ENCODE assay signal across 12 cellular contexts in the genomic region with DNA sequence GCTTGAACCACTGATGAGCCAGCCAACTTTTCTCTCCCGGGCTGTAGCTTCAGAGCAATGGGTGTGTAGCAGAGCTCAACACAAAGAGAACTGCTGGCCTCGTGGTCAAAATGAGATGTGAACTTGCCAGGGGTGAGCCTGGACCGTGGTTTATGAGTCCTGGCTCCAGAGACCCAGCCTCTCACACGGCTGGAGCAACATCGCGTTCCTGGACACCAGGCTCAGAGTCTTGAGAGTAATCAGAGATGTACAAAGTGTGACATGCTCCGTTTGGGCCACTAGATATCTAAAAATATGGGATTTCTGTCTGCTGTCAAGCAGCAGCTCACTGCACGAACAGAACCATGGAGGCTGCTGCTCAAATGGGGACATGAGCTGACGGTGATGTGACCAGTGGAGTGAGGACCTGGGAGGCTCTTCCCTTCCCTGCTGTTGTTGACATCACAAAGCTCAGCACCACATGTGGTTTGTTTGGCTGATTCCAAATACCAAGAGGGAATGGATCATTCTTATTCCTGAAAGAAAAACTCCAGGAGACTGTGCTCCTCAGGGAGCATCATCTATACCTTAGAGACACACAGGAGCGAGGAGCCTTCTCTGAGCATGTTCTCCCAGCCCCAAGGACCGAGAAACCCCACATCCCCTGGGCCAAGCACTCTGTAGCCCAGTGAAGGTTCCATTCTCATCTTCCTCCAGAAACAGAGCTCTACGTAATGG. TPM values are rescaled to one million over a fixed set of nuclear protein-coding genes. Genes with fewer than 3 reads are reported as not detected.
DNase-seq lines count a peak whose midpoint lies in the region; ATAC-seq, FAIRE-seq and TF ChIP-seq lines count a peak whose summit lies in the region.
"Had no signal": no experiment of that assay in that cellular context is flagged by ENCODE, and none has a peak within 500 bp of the region (broad histone marks: within the 10 kb centered on the region; RNA-seq: fewer than 3 reads in every experiment).

No MANE protein-coding gene starts in this region.

- TF ChIP-seq CTCF in H9 (conservative IDR thresholded peaks at IDR 0.05) (no peak), H1 (IDR thresholded peaks at IDR 0.05; ENCODE audit: control extremely low read depth in 1 of 3, insufficient read depth in 1 of 3, low read depth in 1 of 3, low read length in 3 of 3) (no peak), gastrocnemius medialis (IDR thresholded peaks at IDR 0.05 in 4 of 5, conservative IDR thresholded peaks at IDR 0.05 in 1 of 5) (no peak)

- H3K4me3 ChIP-seq in H1 (ENCODE audit: extremely low read depth in 1 of 4, insufficient read depth in 2 of 4, low read depth in 3 of 4, low read length in 4 of 4) (no peak overlapping the region; a peak in 2 of 8 replicates), gastrocnemius medialis (peak overlapping the region; percentile 22 to 53 (median 42))
- no peak overlapping the region for H3K4me3 ChIP-seq in naive thymus-derived CD4-positive, alpha-beta T cell (ENCODE audit: low read length)
- H3K4me3 ChIP-seq: mucosa of descending colon had no signal

- H3K4ac ChIP-seq in H9 (ENCODE audit: low read depth, low read length) (no peak overlapping the region), H1 (replicated peaks; ENCODE audit: insufficient read length, low read depth, low read length) (no peak overlapping the region)

- no peak for TF ChIP-seq POLR2A in H1 (IDR thresholded peaks at IDR 0.05; ENCODE audit: control extremely low read depth in 1 of 2, low read depth in 2 of 2, low read length in 2 of 2)
- TF ChIP-seq POLR2A in gastrocnemius medialis (IDR thresholded peaks at IDR 0.05) = peak; percentile 67 to 89

- H3K9ac ChIP-seq in H9 (ENCODE audit: extremely low read depth, insufficient read length, low read length) (no peak overlapping the region), H1 (replicated peaks in 1 of 4; ENCODE audit: extremely low read depth in 1 of 4, low read depth in 3 of 4, low read length in 3 of 4) (no peak overlapping the region; a peak in 1 of 7 replicates)

- H3K27ac ChIP-seq in H9 (ENCODE audit: insufficient read length, low read depth, low read length) (no peak overlapping the region), H1 (ENCODE audit: low read depth, low read length) (no peak overlapping the region), gastrocnemius medialis (peak overlapping the region; percentile 95 to 96 (median 96))
- no peak overlapping the region for H3K27ac ChIP-seq in naive thymus-derived CD4-positive, alpha-beta T cell (ENCODE audit: low read depth, low read length)
- H3K27ac ChIP-seq: VCaP had no signal

- ATAC-seq in gastrocnemius medialis (peak; percentile 46 to 61), GM18498 (IDR thresholded peaks at IDR 0.05; ENCODE audit: unreplicated experiment) (no peak)
- no peak for ATAC-seq in naive thymus-derived CD4-positive, alpha-beta T cell
- ATAC-seq: HCT116, mucosa of descending colon had no signal

- H2AFZ ChIP-seq in H9 (ENCODE audit: low read length) (no peak overlapping the region), H1 (ENCODE audit: low read length) (no peak overlapping the region)

- peaks cover 45 to 51% of the 10 kb centered on the region in 2 experiments for H3K4me1 Mint-ChIP-seq in H9
- peaks cover 25 to 52% (median 42%) of the 10 kb centered on the region in 7 donors for H3K4me1 Mint-ChIP-seq in naive thymus-derived CD4-positive, alpha-beta T cell

- H4K91ac ChIP-seq in H9 (ENCODE audit: insufficient read length, low read depth, low read length) (no peak overlapping the region), H1 (replicated peaks; ENCODE audit: insufficient read length, low read length) (no peak overlapping the region)

- CTCF ChIA-PET in H1 (lab: Charles Lee; ENCODE audit: partially characterized antibody) = interaction anchor here (0.8 to 2.5 kb wide), 8 partner anchors 9 to 92 kb away, joined by 3 to 7 read pairs (median 5); partner anchors contain the start of gene SVIL
- CTCF ChIA-PET in naive thymus-derived CD4-positive, alpha-beta T cell (lab: Charles Lee) = no interaction called here

- no peak overlapping the region for H2AK5ac ChIP-seq in H9 (ENCODE audit: insufficient read length, low read length)
- no peak overlapping the region for H2AK5ac ChIP-seq in H1 (ENCODE audit: low read depth, low read length)

- no peak overlapping the region for H2BK120ac ChIP-seq in H9 (ENCODE audit: low read depth, low read length, poor library complexity, severe bottlenecking)
- no peak overlapping the region for H2BK120ac ChIP-seq in H1 (replicated peaks; ENCODE audit: low read depth, low read length)

- H2BK20ac ChIP-seq in H9 (ENCODE audit: low read depth, low read length, poor library complexity, severe bottlenecking) = no peak overlapping the region
- H2BK20ac ChIP-seq in H1 (ENCODE audit: low read length) = no peak overlapping the region

- H3K27me3 ChIP-seq in H9 (ENCODE audit: insufficient read depth, low read length) = no peaks in the 10 kb centered on the region
- H3K27me3 ChIP-seq in H1 (replicated peaks in 1 of 4; ENCODE audit: control insufficient read depth in 3 of 4, extremely low read depth in 1 of 4, insufficient read depth in 3 of 4, low read length in 3 of 4) = no peaks in the 10 kb centered on the region
- H3K27me3 ChIP-seq in gastrocnemius medialis = no peaks in the 10 kb centered on the region
- H3K27me3 ChIP-seq in naive thymus-derived CD4-positive, alpha-beta T cell (ENCODE audit: control insufficient read depth in 2 of 2, insufficient read depth in 2 of 2, low read length in 2 of 2) = no peaks in the 10 kb centered on the region

- no peaks in the 10 kb centered on the region for H3K79me2 ChIP-seq in H9 (ENCODE audit: insufficient read depth, low read length)
- H3K79me2 ChIP-seq in H1 (ENCODE audit: control insufficient read depth in 1 of 2, insufficient read depth in 2 of 2, low read length in 2 of 2) = no peaks in the 10 kb centered on the region

- H4K8ac ChIP-seq in H9 (replicated peaks; ENCODE audit: insufficient read length, low read depth, low read length) (no peak overlapping the region), H1 (ENCODE audit: extremely low read depth, insufficient read depth, low read length) (no peak overlapping the region; the same call in 1 of the 2 replicates)

- no peak overlapping the region for H2BK5ac ChIP-seq in H9 (ENCODE audit: insufficient read length, low read length)
- peak overlapping the region; percentile 56; the same call in 1 of the 2 replicates for H2BK5ac ChIP-seq in H1 (ENCODE audit: low read depth, low read length)

- H3K23ac ChIP-seq in H9 (ENCODE audit: insufficient read length, low read depth, low read length) (no peak overlapping the region), H1 (ENCODE audit: insufficient read length) (no peak overlapping the region)

- DNase-seq in H9 (no peak), H1 (ENCODE audit: low read depth in 1 of 2, low spot score in 2 of 2) (no peak), kidney tubule cell (ENCODE audit: low spot score) (peak; percentile 41), gastrocnemius medialis (peak; percentile 95 to 96), NCI-H187 treated with DMSO at 0.1 percent for 48 hours (lab: John Stamatoyannopoulos, UW) (no peak)
- no peak for DNase-seq in activated CD4-positive, alpha-beta T cell treated with anti-CD3 and anti-CD28 coated beads for 1 hour
- no peak for DNase-seq in naive thymus-derived CD4-positive, alpha-beta T cell
- DNase-seq: activated naive CD4-positive, alpha-beta T cell treated with anti-CD3 and anti-CD28 coated beads, Interleukin-2, amount 50 U/mL, for 16 hours; mucosa of descending colon had no signal

- H3K36me3 ChIP-seq in H1 (ENCODE audit: control insufficient read depth in 2 of 4, insufficient read depth in 4 of 4, low read length in 3 of 4) (no peaks in the 10 kb centered on the region), gastrocnemius medialis (no peaks in the 10 kb centered on the region)
- no peaks in the 10 kb centered on the region for H3K36me3 ChIP-seq in naive thymus-derived CD4-positive, alpha-beta T cell (ENCODE audit: control insufficient read depth in 2 of 3, insufficient read depth in 3 of 3, low read length in 3 of 3)

- H3K23me2 ChIP-seq in H9 (ENCODE audit: insufficient read length, low read depth, low read length, poor library complexity, severe bottlenecking) = no peaks in the 10 kb centered on the region
- H3K23me2 ChIP-seq in H1 (ENCODE audit: low read depth, low read length) = no peaks in the 10 kb centered on the region

- FAIRE-seq in H1 (lab: Jason Lieb, UNC) = no peak

- H3K18ac ChIP-seq in H9 (ENCODE audit: insufficient read length, low read depth, low read length) (no peak overlapping the region), H1 (ENCODE audit: extremely low read depth, low read length) (no peak overlapping the region)

- H2BK15ac ChIP-seq in H9 (ENCODE audit: low read depth, low read length) (no peak overlapping the region), H1 (ENCODE audit: low read length) (0 out of 2 replicates have a peak overlapping the region, but pooled peaks have one; percentile 9)

- H3K9me3 ChIP-seq in H9 (ENCODE audit: control insufficient read depth, low read depth, low read length) (no peaks in the 10 kb centered on the region), H1 (ENCODE audit: insufficient read depth in 2 of 2, low read depth in 1 of 2, low read length in 1 of 2) (no peaks in the 10 kb centered on the region), gastrocnemius medialis (no peaks in the 10 kb centered on the region)
- no peaks in the 10 kb centered on the region for H3K9me3 ChIP-seq in naive thymus-derived CD4-positive, alpha-beta T cell (ENCODE audit: control insufficient read depth in 2 of 3, low read length in 3 of 3)
- H3K9me3 ChIP-seq: mucosa of descending colon had no signal

- peaks cover 2% of the 10 kb centered on the region; the same call in 1 of the 2 replicates for H3K27me3 Mint-ChIP-seq in H9 (ENCODE audit: low read depth)
- peaks cover 0 to 6% (median 0%) of the 10 kb centered on the region in 5 donors for H3K27me3 Mint-ChIP-seq in naive thymus-derived CD4-positive, alpha-beta T cell

- H3K14ac ChIP-seq in H9 (ENCODE audit: insufficient read depth, low read length) (no peak overlapping the region; the same call in 1 of the 2 replicates), H1 (ENCODE audit: insufficient read length) (no peak overlapping the region)

- H3T11ph ChIP-seq in H9 (ENCODE audit: low read length) = no peak overlapping the region

- H2BK12ac ChIP-seq in H9 (ENCODE audit: insufficient read length, low read depth, low read length) (no peak overlapping the region), H1 (ENCODE audit: low read depth, low read length) (0 out of 2 replicates have a peak overlapping the region, but pooled peaks have one; percentile 29)

- in situ Hi-C loops in gastrocnemius medialis (cut with MboI; ENCODE audit: low sequenced_read_pairs in 4 of 4) = loop anchor here in 3 of 4 donors (25.0 kb wide), 2 partner anchors 218 to 318 kb away; no protein-coding TSS in a partner anchor

- H3K56ac ChIP-seq in H9 (ENCODE audit: insufficient read length, low read depth, low read length) (no peak overlapping the region), H1 (replicated peaks; ENCODE audit: insufficient read length, low read depth, low read length) (no peak overlapping the region)

- POLR2A ChIA-PET in H1 (lab: Charles Lee; ENCODE audit: partially characterized antibody) = no interaction called here
- POLR2A ChIA-PET in naive thymus-derived CD4-positive, alpha-beta T cell (lab: Charles Lee) = no interaction called here

- H4K20me1 ChIP-seq in H9 (ENCODE audit: control insufficient read depth, insufficient read depth, insufficient read length) (no peaks in the 10 kb centered on the region), H1 (replicated peaks in 1 of 2; ENCODE audit: control insufficient read depth in 1 of 2, insufficient read depth in 2 of 2, low read length in 2 of 2) (no peaks in the 10 kb centered on the region)

- H3K4me2 ChIP-seq in H9 (ENCODE audit: insufficient read depth, insufficient read length, low read length) = no peak overlapping the region
- no peak overlapping the region for H3K4me2 ChIP-seq in H1 (ENCODE audit: insufficient read depth in 1 of 2, low read depth in 2 of 2, low read length in 2 of 2)

- H3K4me1 ChIP-seq in H9 (ENCODE audit: insufficient read depth, low read length) (peaks cover 7% of the 10 kb centered on the region; the same call in 1 of the 2 replicates), H1 (replicated peaks in 1 of 4; ENCODE audit: control insufficient read depth in 3 of 4, insufficient read depth in 4 of 4, low read length in 3 of 4) (peaks cover 0 to 9% (median 7%) of the 10 kb centered on the region in 4 experiments; a peak in 3 of 7 replicates), gastrocnemius medialis (peaks cover 61 to 68% of the 10 kb centered on the region in 2 donors)
- H3K4me1 ChIP-seq in naive thymus-derived CD4-positive, alpha-beta T cell (ENCODE audit: control insufficient read depth in 2 of 2, insufficient read depth in 2 of 2, low read length in 2 of 2) = peaks cover 0 to 25% of the 10 kb centered on the region in 2 donors

- peak overlapping the region; percentile 44 to 83 (median 71); a peak in 5 of 7 replicates for H3K27ac Mint-ChIP-seq in H9
- no peak overlapping the region for H3K27ac Mint-ChIP-seq in naive thymus-derived CD4-positive, alpha-beta T cell

- no peak overlapping the region for H3K4me3 Mint-ChIP-seq in H9
- no peak overlapping the region for H3K4me3 Mint-ChIP-seq in naive thymus-derived CD4-positive, alpha-beta T cell

- no CpG with 5 or more reads among the region's 12 CpGs for WGBS in H9 (ENCODE audit: extremely low coverage, insufficient read length, low lambda C conversion rate)
- WGBS in H1 (ENCODE audit: extremely low coverage in 1 of 2, insufficient coverage in 1 of 2, insufficient read length in 1 of 2, insufficient replicate concordance in 2 of 2, low coverage in 1 of 2, low lambda C conversion rate in 2 of 2, missing lambda C conversion rate in 1 of 2), 2 experiments = 83% methylated on average over 12 of the region's 12 CpGs; no CpG with 5 or more reads in 1 of the 2 experiments

- H3K9me3 Mint-ChIP-seq in H9 = no peaks in the 10 kb centered on the region
- H3K9me3 Mint-ChIP-seq in naive thymus-derived CD4-positive, alpha-beta T cell = no peaks in the 10 kb centered on the region

- H3K79me1 ChIP-seq in H9 (ENCODE audit: insufficient read depth, low read depth, low read length, poor library complexity, severe bottlenecking) (no peaks in the 10 kb centered on the region), H1 (ENCODE audit: low read depth, low read length) (no peaks in the 10 kb centered on the region)

- H4K5ac ChIP-seq in H9 (ENCODE audit: insufficient read length, low read depth, low read length) (no peak overlapping the region), H1 (ENCODE audit: insufficient read length, low read depth, low read length) (no peak overlapping the region)

- TF ChIP-seq RAD21 in H1 (IDR thresholded peaks at IDR 0.05 in 1 of 2, conservative IDR thresholded peaks at IDR 0.05 in 1 of 2; ENCODE audit: low read depth in 2 of 2, low read length in 2 of 2) = no peak

- intact Hi-C loops in gastrocnemius medialis (cut with DNase I; ENCODE audit: low total_unique reads) = loop anchor here (2.0 to 5.0 kb wide), 2 partner anchors 91 to 303 kb away; no protein-coding TSS in a partner anchor
- intact Hi-C loops in naive thymus-derived CD4-positive, alpha-beta T cell (cut with micrococcal nuclease) = loop anchor here in 1 of 2 donors (2.0 kb wide), 1 partner anchor 15 kb away; no protein-coding TSS in a partner anchor

- no peaks in the 10 kb centered on the region; a peak in 2 of 7 replicates for H3K36me3 Mint-ChIP-seq in H9 (ENCODE audit: insufficient read depth in 1 of 3, low read depth in 3 of 3)
- H3K36me3 Mint-ChIP-seq in naive thymus-derived CD4-positive, alpha-beta T cell = peaks cover 0 to 28% (median 5%) of the 10 kb centered on the region in 5 donors

- no peak for TF ChIP-seq EP300 in H1 (IDR thresholded peaks at IDR 0.05; ENCODE audit: borderline replicate concordance in 1 of 2, low read depth in 2 of 2, low read length in 2 of 2)

RNA-seq across cellular contexts. Expression of gene SVIL, which starts 9.2 kb away (rescaled TPM):
- total RNA-seq in H9 (2021) (13.1 and 15.3 TPM in 2 replicates), gastrocnemius medialis (1,000 to 10,000 TPM; 1,040 to 1,354 (median 1,121) TPM)
- total RNA-seq in H1 (2021; fragmentation: NEBNext Ultra II Directional; extraction: Animal tissue kit (Norgen Biotek cat#: 25700)) = 15.4 and 16.0 TPM in 2 replicates
- polyA plus RNA-seq in H1 (2011; rRNA removed) = 4.3 and 4.7 TPM in 2 replicates
- polyA plus RNA-seq in H1 (2011; cell fraction: cytosol; rRNA removed) = 5.3 TPM
- 18.4 TPM for polyA plus RNA-seq in H1 (2011; cell fraction: nucleus; rRNA removed)
- polyA plus RNA-seq in H1 (2012, experiment 1 of 2) = 11.8 to 19.5 TPM (median 12.7 TPM) in 4 replicates
- polyA plus RNA-seq in H1 (2012, experiment 2 of 2) = 0.76 TPM
- polyA plus RNA-seq in H1 (2013, experiment 1 of 2) = 14.1 TPM
- polyA plus RNA-seq in H1 (2013, experiment 2 of 2) = 13.6 TPM
- polyA minus RNA-seq in H1 (2011; rRNA and poly(A)+ RNA removed) = 12.4 and 14.0 TPM in 2 replicates
- 14.7 TPM for polyA minus RNA-seq in H1 (2011; cell fraction: cytosol; rRNA and poly(A)+ RNA removed)
- 18.8 TPM for polyA minus RNA-seq in H1 (2011; cell fraction: nucleus; rRNA and poly(A)+ RNA removed)
- total RNA-seq in naive thymus-derived CD4-positive, alpha-beta T cell = 10 to 100 TPM; 13.5 to 48.9 (median 23.5) TPM
- 10 to 100 TPM in 1 of 2 donors, 1 to 10 TPM in 1; 8.7 to 16.3 TPM for polyA plus RNA-seq in naive thymus-derived CD4-positive, alpha-beta T cell

Comparison
In these comparisons a context has a peak if more than half of its experiments do, and no peak if none do; other contexts are left out.
1. DNase-seq: peak in kidney tubule cell (single experiment) and gastrocnemius medialis (2 of 2); none in H9 (single experiment), H1 (0 of 2), NCI-H187 treated with DMSO at 0.1 percent for 48 hours (single experiment), activated CD4-positive, alpha-beta T cell treated with anti-CD3 and anti-CD28 coated beads for 1 hour (single experiment) and naive thymus-derived CD4-positive, alpha-beta T cell (0 of 9).
2. H3K27ac ChIP-seq: peak in gastrocnemius medialis (4 of 4); none in H9 (single experiment), H1 (single experiment) and naive thymus-derived CD4-positive, alpha-beta T cell (single experiment).
3. H3K27ac Mint-ChIP-seq: peak in H9 (3 of 3); none in naive thymus-derived CD4-positive, alpha-beta T cell (0 of 9).
4. H3K4me3 ChIP-seq: peak in gastrocnemius medialis (4 of 4); none in H1 (0 of 4) and naive thymus-derived CD4-positive, alpha-beta T cell (single experiment).
5. POLR2A ChIP-seq: peak in gastrocnemius medialis (2 of 2); none in H1 (0 of 2).
6. ATAC-seq: peak in gastrocnemius medialis (2 of 2); none in naive thymus-derived CD4-positive, alpha-beta T cell (single experiment) and GM18498 (single experiment).
7. RNA of gene SVIL, which starts 9.2 kb away (total RNA-seq): 1,040 to 1,354 TPM in gastrocnemius medialis; 13.5 to 48.9 TPM in naive thymus-derived CD4-positive, alpha-beta T cell, 15.4 to 16.0 TPM in H1 and 13.1 to 15.3 TPM in H9; every median in the first group is over 10 times any median in the second.